ENCODE assay signal across 11 cellular contexts in genomic region chr1:153353226-153353947, GRCh38. TPM values are rescaled to one million over a fixed set of nuclear protein-coding genes. Genes with fewer than 3 reads are reported as not detected.
DNase-seq lines count a peak whose midpoint lies in the region; ATAC-seq, FAIRE-seq and TF ChIP-seq lines count a peak whose summit lies in the region.
"Had no signal": no experiment of that assay in that cellular context is flagged by ENCODE, and none has a peak within 500 bp of the region (broad histone marks: within the 10 kb centered on the region; RNA-seq: fewer than 3 reads in every experiment).

No MANE protein-coding gene starts in this region.

- H3K9me3 ChIP-seq in osteoblast (ENCODE audit: low read depth, low read length), result no peaks in the 10 kb centered on the region
- H3K9me3 ChIP-seq: tibial nerve had no signal

- H3K27me3 ChIP-seq in bronchial epithelial cell (ENCODE audit: control insufficient read depth, insufficient read depth, low read length) (no peaks in the 10 kb centered on the region), osteoblast (ENCODE audit: insufficient read depth, low read length) (peaks cover 9% of the 10 kb centered on the region)

- no peak overlapping the region for H3K4me3 Mint-ChIP-seq in T-helper 2 cell treated with Interferon-gamma antibody and Interleukin-4, amounts not matched to agents 5 μg/mL and 100 μg/mL, for 36 hours
- H3K4me3 Mint-ChIP-seq: activated B cell treated with CpG ODN at 0.5 μM for 24 hours had no signal

- no peaks in the 10 kb centered on the region for H3K36me3 Mint-ChIP-seq in T-helper 2 cell treated with Interferon-gamma antibody and Interleukin-4, amounts not matched to agents 5 μg/mL and 100 μg/mL, for 36 hours (ENCODE audit: low read depth)

- H3K4me2 ChIP-seq in osteoblast (ENCODE audit: insufficient read depth, low read length), result no peak overlapping the region

- H3K4me1 ChIP-seq in osteoblast (ENCODE audit: insufficient read depth, low read length), result no peaks in the 10 kb centered on the region

- peak; percentile 13 for FAIRE-seq in bronchial epithelial cell (lab: Jason Lieb, UNC)
- FAIRE-seq: endometrium had no signal

- H3K4me3 ChIP-seq in bronchial epithelial cell (ENCODE audit: low read depth, low read length) (no peak overlapping the region), osteoblast (ENCODE audit: insufficient read depth, low read length) (no peak overlapping the region)
- H3K4me3 ChIP-seq: tibial nerve had no signal

- no peak for ATAC-seq in HG02642 (IDR thresholded peaks at IDR 0.05; ENCODE audit: poor library complexity, unreplicated experiment)

- no peak overlapping the region for H2AFZ ChIP-seq in osteoblast (ENCODE audit: low read length)

- H3K27ac Mint-ChIP-seq in T-helper 2 cell treated with Interferon-gamma antibody and Interleukin-4, amounts not matched to agents 5 μg/mL and 100 μg/mL, for 36 hours, result no peak overlapping the region
- H3K27ac Mint-ChIP-seq: activated B cell treated with CpG ODN at 0.5 μM for 24 hours had no signal

- no peak overlapping the region for H3K27ac ChIP-seq in osteoblast (ENCODE audit: low read depth, low read length)
- H3K27ac ChIP-seq: tibial nerve had no signal

- peaks cover 4% of the 10 kb centered on the region for H3K27me3 Mint-ChIP-seq in T-helper 2 cell treated with Interferon-gamma antibody and Interleukin-4, amounts not matched to agents 5 μg/mL and 100 μg/mL, for 36 hours (ENCODE audit: low read depth)

- H3K9me3 Mint-ChIP-seq in T-helper 2 cell treated with Interferon-gamma antibody and Interleukin-4, amounts not matched to agents 5 μg/mL and 100 μg/mL, for 36 hours, result no peaks in the 10 kb centered on the region
- H3K9me3 Mint-ChIP-seq: activated B cell treated with CpG ODN at 0.5 μM for 24 hours had no signal

- no peaks in the 10 kb centered on the region for H3K36me3 ChIP-seq in bronchial epithelial cell (ENCODE audit: control insufficient read depth, insufficient read depth, low read length)
- no peaks in the 10 kb centered on the region for H3K36me3 ChIP-seq in osteoblast (ENCODE audit: insufficient read depth, low read length)
- H3K36me3 ChIP-seq: tibial nerve had no signal

- DNase-seq in NCI-H2081 (lab: John Stamatoyannopoulos, UW) (peak; percentile 37 to 65), NCI-H2081 treated with DMSO at 0.1 percent for 48 hours (lab: John Stamatoyannopoulos, UW) (no peak), M059J (ENCODE audit: low read depth) (peak; percentile 19), bronchial epithelial cell (ENCODE audit: low read depth) (no peak), osteoblast (ENCODE audit: insufficient read length, low spot score, missing footprints) (peak; percentile 44), dedifferentiated amniotic fluid mesenchymal stem cell (ENCODE audit: extremely low spot score) (no peak)
- no peak for DNase-seq in T-helper 2 cell treated with Interferon-gamma antibody and Interleukin-4, amounts not matched to agents 5 μg/mL and 100 μg/mL, for 36 hours (ENCODE audit: low spot score)
- DNase-seq: activated B cell treated with CpG ODN at 0.5 μM for 24 hours had no signal

- H3K79me2 ChIP-seq in osteoblast (ENCODE audit: insufficient read depth, low read length), result no peaks in the 10 kb centered on the region

- TF ChIP-seq CTCF in bronchial epithelial cell (IDR thresholded peaks at IDR 0.05; ENCODE audit: insufficient read depth, low read length, severe bottlenecking), result peak; percentile 75
- TF ChIP-seq CTCF in osteoblast (IDR thresholded peaks at IDR 0.05; ENCODE audit: extremely low read depth, low read depth, low read length), result peak; percentile 30

- no peaks in the 10 kb centered on the region for H4K20me1 ChIP-seq in osteoblast (ENCODE audit: insufficient read depth, low read length)

- H3K4me1 Mint-ChIP-seq in T-helper 2 cell treated with Interferon-gamma antibody and Interleukin-4, amounts not matched to agents 5 μg/mL and 100 μg/mL, for 36 hours (ENCODE audit: low read depth), result no peaks in the 10 kb centered on the region

RNA-seq across cellular contexts. Expression of gene S100A9, which starts 4.3 kb away (rescaled TPM):
- 0.22 TPM in 1 of 2 replicates, not detected in the other for total RNA-seq in M059J (2014; rRNA removed; shearing (Covaris generic))
- total RNA-seq in bronchial epithelial cell (735 and 3,796 TPM in 2 replicates), osteoblast (0.36 and 0.59 TPM in 2 replicates)

RNA-seq across cellular contexts. Expression of gene PGLYRP4, which starts 4.7 kb away (rescaled TPM):
- total RNA-seq in M059J (2014; rRNA removed; shearing (Covaris generic)), result not detected in 2 replicates
- total RNA-seq in bronchial epithelial cell (2.0 TPM in 1 of 2 replicates, not detected in the other), osteoblast (not detected in 2 replicates)
- total RNA-seq: activated B cell treated with CpG ODN at 0.5 μM for 24 hours, tibial nerve had no signal

RNA-seq across cellular contexts. Expression of gene S100A12, which starts 22.0 kb away (rescaled TPM):
- total RNA-seq in M059J (2014; rRNA removed; shearing (Covaris generic)), result not detected in 2 replicates
- 5.5 TPM in 1 of 2 replicates, not detected in the other for total RNA-seq in bronchial epithelial cell
- not detected in 2 replicates for total RNA-seq in osteoblast
- total RNA-seq: activated B cell treated with CpG ODN at 0.5 μM for 24 hours, tibial nerve had no signal

RNA-seq across cellular contexts. Expression of gene S100A8, which starts 37.5 kb away (rescaled TPM):
- 0.15 TPM in 1 of 2 replicates, not detected in the other for total RNA-seq in M059J (2014; rRNA removed; shearing (Covaris generic))
- total RNA-seq in bronchial epithelial cell, result 50.0 and 551 TPM in 2 replicates
- total RNA-seq in osteoblast, result not detected in 2 replicates
- total RNA-seq: activated B cell treated with CpG ODN at 0.5 μM for 24 hours had no signal

RNA-seq across cellular contexts. Expression of gene PGLYRP3, which starts 40.6 kb away (rescaled TPM):
- total RNA-seq in M059J (2014; rRNA removed; shearing (Covaris generic)), result not detected in 2 replicates
- 0.53 and 4.6 TPM in 2 replicates for total RNA-seq in bronchial epithelial cell
- not detected in 2 replicates for total RNA-seq in osteoblast
- total RNA-seq: activated B cell treated with CpG ODN at 0.5 μM for 24 hours, tibial nerve had no signal

Comparison
In these comparisons a context has a peak if more than half of its experiments do, and no peak if none do; other contexts are left out.
1. DNase-seq: peak in NCI-H2081 (2 of 2), M059J (single experiment) and osteoblast (single experiment); none in NCI-H2081 treated with DMSO at 0.1 percent for 48 hours (single experiment), bronchial epithelial cell (single experiment), T-helper 2 cell treated with Interferon-gamma antibody and Interleukin-4, amounts not matched to agents 5 μg/mL and 100 μg/mL, for 36 hours (single experiment) and dedifferentiated amniotic fluid mesenchymal stem cell (single experiment).
2. RNA of gene S100A9, which starts 4.3 kb away (total RNA-seq): 735 to 3,796 TPM in bronchial epithelial cell; 0.36 to 0.59 TPM in osteoblast and 0.22 TPM in M059J; every median in the first group is over 100 times any median in the second.